In genomic region chr18:14131914-14132700, GRCh38 we compare ENCODE assay signal across 8 cellular contexts. TPM values are rescaled to one million over a fixed set of nuclear protein-coding genes. Genes with fewer than 3 reads are reported as not detected.
A peak's percentile ranks its signal among the peaks of the same experiment; 100 is the strongest.
DNase-seq lines count a peak whose midpoint lies in the region; ATAC-seq and TF ChIP-seq lines count a peak whose summit lies in the region.
"Not testable (repeated sequence)": the region's sequence is repeated elsewhere in the genome, so short reads cannot be mapped to it uniquely, and the experiment has no call there.

Gene ZNF519, minus strand, starts transcription at chr18:14132435. Its CDS starts 158 bp downstream, at chr18:14132277.

- not testable (repeated sequence) for TF ChIP-seq CTCF in glutamatergic neuron (IDR thresholded peaks at IDR 0.05; ENCODE audit: partially characterized antibody, unreplicated experiment); osteoblast (IDR thresholded peaks at IDR 0.05; ENCODE audit: extremely low read depth, low read depth, low read length); thoracic aorta (IDR thresholded peaks at IDR 0.05)

- H3K27ac ChIP-seq in osteoblast (ENCODE audit: low read depth, low read length): not testable (repeated sequence)
- peak within 1 kb of the TSS; percentile 42 to 63 for H3K27ac ChIP-seq in thoracic aorta

- not testable (repeated sequence) for H3K36me3 ChIP-seq in osteoblast (ENCODE audit: insufficient read depth, low read length); thoracic aorta

- DNase-seq in NCI-H1105 (lab: John Stamatoyannopoulos, UW) (peak; percentile 93), SKM-1 (lab: John Stamatoyannopoulos, UW; ENCODE audit: unreplicated experiment) (peak; percentile 90), glutamatergic neuron (peak; percentile 88), osteoblast (ENCODE audit: insufficient read length, low spot score, missing footprints) (peak; percentile 86), thoracic aorta (ENCODE audit: low spot score) (peak; percentile 84)

- peak within 1 kb of the TSS; percentile 96 for H2AFZ ChIP-seq in osteoblast (ENCODE audit: low read length)

- TF ChIP-seq POLR2A in GM10847 (IDR thresholded peaks at IDR 0.05; ENCODE audit: extremely low read depth, insufficient read length): peak; percentile 40

- not testable (repeated sequence) for H3K36me3 Mint-ChIP-seq in activated naive CD4-positive, alpha-beta T cell treated with anti-CD3 and anti-CD28 coated beads, Interleukin-2, amount 50 U/mL, for 24 hours; glutamatergic neuron (ENCODE audit: unreplicated experiment)

- not testable (repeated sequence) for H3K27me3 Mint-ChIP-seq in activated naive CD4-positive, alpha-beta T cell treated with anti-CD3 and anti-CD28 coated beads, Interleukin-2, amount 50 U/mL, for 24 hours; glutamatergic neuron (ENCODE audit: unreplicated experiment)

- peak within 1 kb of the TSS; percentile 65 for H3K4me2 ChIP-seq in osteoblast (ENCODE audit: insufficient read depth, low read length)

- H3K4me1 Mint-ChIP-seq in activated naive CD4-positive, alpha-beta T cell treated with anti-CD3 and anti-CD28 coated beads, Interleukin-2, amount 50 U/mL, for 24 hours: peaks cover 29% of the 10 kb centered on the region
- H3K4me1 Mint-ChIP-seq in glutamatergic neuron (ENCODE audit: low read depth, unreplicated experiment): not testable (repeated sequence)

- not testable (repeated sequence) for H4K20me1 ChIP-seq in osteoblast (ENCODE audit: insufficient read depth, low read length)

- H3K27ac Mint-ChIP-seq in activated naive CD4-positive, alpha-beta T cell treated with anti-CD3 and anti-CD28 coated beads, Interleukin-2, amount 50 U/mL, for 24 hours: peak within 1 kb of the TSS; percentile 79
- peak within 1 kb of the TSS; percentile 95 for H3K27ac Mint-ChIP-seq in glutamatergic neuron (ENCODE audit: unreplicated experiment)

- not testable (repeated sequence) for H3K9me3 Mint-ChIP-seq in activated naive CD4-positive, alpha-beta T cell treated with anti-CD3 and anti-CD28 coated beads, Interleukin-2, amount 50 U/mL, for 24 hours; glutamatergic neuron (ENCODE audit: unreplicated experiment)

- H3K4me3 ChIP-seq in osteoblast (ENCODE audit: insufficient read depth, low read length) (peak within 1 kb of the TSS; percentile 81), thoracic aorta (peak within 1 kb of the TSS; percentile 75)

- H3K4me1 ChIP-seq in osteoblast (ENCODE audit: insufficient read depth, low read length); thoracic aorta (ENCODE audit: control insufficient read depth in 1 of 2, low read depth in 2 of 2): not testable (repeated sequence)

- ATAC-seq in HG02642 (IDR thresholded peaks at IDR 0.05; ENCODE audit: poor library complexity, unreplicated experiment) (peak; percentile 100), thoracic aorta (ENCODE audit: insufficient number of reproducible peaks, low FRiP score, low read depth) (peak; percentile 96)

- H3K27me3 ChIP-seq in osteoblast (ENCODE audit: insufficient read depth, low read length); thoracic aorta (replicated peaks; ENCODE audit: insufficient read depth): not testable (repeated sequence)

- H3K9me3 ChIP-seq in osteoblast (ENCODE audit: low read depth, low read length); thoracic aorta: not testable (repeated sequence)

- H3K4me3 Mint-ChIP-seq in activated naive CD4-positive, alpha-beta T cell treated with anti-CD3 and anti-CD28 coated beads, Interleukin-2, amount 50 U/mL, for 24 hours: peak within 1 kb of the TSS; percentile 93
- peak within 1 kb of the TSS; percentile 90 for H3K4me3 Mint-ChIP-seq in glutamatergic neuron (ENCODE audit: unreplicated experiment)

- not testable (repeated sequence) for H3K79me2 ChIP-seq in osteoblast (ENCODE audit: insufficient read depth, low read length)

RNA-seq across cellular contexts. Expression of gene ZNF519, which starts in this region (rescaled TPM):
- total RNA-seq in glutamatergic neuron (ENCODE audit: unreplicated experiment): 18.5 TPM
- 5.4 and 12.4 TPM in 2 replicates for total RNA-seq in osteoblast
- total RNA-seq in thoracic aorta: 10 to 100 TPM in 1 of 2 donors, 1 to 10 TPM in 1; 1.7 to 10.4 TPM
